ENCODE assay signal across 8 cellular contexts in the genomic region with DNA sequence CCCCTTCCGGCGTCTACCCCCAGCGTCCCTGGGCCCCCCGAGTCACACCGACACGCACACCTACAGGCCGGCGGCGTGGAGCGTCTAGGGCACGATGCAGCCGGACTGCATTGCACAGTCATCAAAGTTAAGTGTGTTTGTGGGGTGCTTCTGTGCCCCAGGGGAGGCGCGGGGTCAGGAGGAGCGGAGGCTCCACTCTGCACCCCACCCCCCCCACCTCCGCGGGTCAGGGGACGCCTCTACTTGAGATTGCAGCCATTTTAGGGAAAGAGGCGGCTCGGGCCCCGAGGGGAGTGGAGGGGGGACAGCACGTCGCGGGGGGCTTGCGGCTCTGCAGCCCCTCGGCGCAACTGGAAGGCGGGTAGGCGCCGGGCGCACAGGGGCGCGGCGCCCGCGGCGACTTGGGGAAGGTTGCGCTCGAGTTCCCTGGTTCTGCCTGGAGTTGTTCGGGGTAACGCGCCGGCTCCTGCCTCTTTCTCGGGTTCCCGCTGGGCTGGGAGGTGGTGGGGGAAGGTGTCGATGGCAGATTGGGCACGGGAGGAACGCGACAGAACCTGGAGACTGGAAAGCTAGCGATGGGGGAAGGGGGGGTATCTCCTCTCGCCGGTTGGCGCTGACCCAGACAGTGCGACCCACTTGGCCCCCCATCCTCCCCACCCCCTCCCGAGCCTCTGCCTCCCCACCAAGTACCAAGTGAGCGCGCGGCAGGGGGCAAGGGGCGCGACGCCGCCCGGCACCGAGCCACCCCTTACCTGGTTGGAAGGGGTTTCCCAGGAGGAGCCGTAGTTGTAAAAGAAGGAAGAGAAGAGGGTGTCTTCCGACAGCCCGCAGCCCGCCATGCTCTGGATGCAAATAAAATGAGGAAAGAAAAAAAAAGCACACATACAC.
A peak's percentile ranks its signal among the peaks of the same experiment; 100 is the strongest.
DNase-seq lines count a peak whose midpoint lies in the region; ATAC-seq, FAIRE-seq and TF ChIP-seq lines count a peak whose summit lies in the region.

No MANE protein-coding gene starts in this region.

- no peak overlapping the region for H3K27ac ChIP-seq in BLaER1 treated with 17β-estradiol and CSF1 and Interleukin-3, amounts not matched to agents 10 nM and 100 nM
- peak overlapping the region in 1 of 2 donors; percentile 5 for H3K27ac ChIP-seq in small intestine (ENCODE audit: low read depth in 1 of 2, low read length in 1 of 2)

- peak overlapping the region; percentile 65 to 79 (median 71) for H3K4me3 ChIP-seq in BLaER1 treated with 17β-estradiol and CSF1 and Interleukin-3, amounts not matched to agents 10 nM and 100 nM
- H3K4me3 ChIP-seq in adipocyte (ENCODE audit: low read length) (peak overlapping the region; percentile 83), iPS-18c (ENCODE audit: insufficient read depth, low read depth, low read length) (peak overlapping the region; percentile 78), small intestine (ENCODE audit: low read depth in 1 of 2, low read length in 2 of 2) (peak overlapping the region; percentile 25 to 55)

- peaks cover 58 to 87% (median 80%) of the 10 kb centered on the region in 11 experiments for H3K27me3 ChIP-seq in BLaER1 treated with 17β-estradiol and CSF1 and Interleukin-3, amounts not matched to agents 10 nM and 100 nM
- no peaks in the 10 kb centered on the region for H3K27me3 ChIP-seq in adipocyte (replicated peaks; ENCODE audit: control insufficient read depth, insufficient read depth, low read length)
- peaks cover 6 to 20% of the 10 kb centered on the region in 2 donors for H3K27me3 ChIP-seq in small intestine (ENCODE audit: control insufficient read depth in 2 of 2, insufficient read depth in 2 of 2, low read length in 2 of 2)

- H3K9ac ChIP-seq in BLaER1 treated with 17β-estradiol and CSF1 and Interleukin-3, amounts not matched to agents 10 nM and 100 nM = peak overlapping the region in 9 of 11 experiments; percentile 39 to 75 (median 60); a peak in 14 of 22 replicates
- peak overlapping the region; percentile 81 for H3K9ac ChIP-seq in adipocyte (ENCODE audit: low read length)

- H4K20me1 ChIP-seq in BLaER1 treated with 17β-estradiol and CSF1 and Interleukin-3, amounts not matched to agents 10 nM and 100 nM = peaks cover 0 to 32% (median 18%) of the 10 kb centered on the region in 11 experiments; a peak in 17 of 22 replicates

- DNase-seq in HuH-7.5 (ENCODE audit: low spot score) (peak; percentile 56), adipocyte (ENCODE audit: low read depth) (peak; percentile 39), small intestine (no peak), NCI-H128 (lab: John Stamatoyannopoulos, UW; ENCODE audit: unreplicated experiment) (no peak), HCEC 1CT (no peak)

- peak overlapping the region; percentile 94 to 100 (median 98) for H3K4me2 ChIP-seq in BLaER1 treated with 17β-estradiol and CSF1 and Interleukin-3, amounts not matched to agents 10 nM and 100 nM

- no peak for FAIRE-seq in small intestine (lab: Jason Lieb, UNC)

- no peak for TF ChIP-seq POLR2A in GM18505 (IDR thresholded peaks at IDR 0.05; ENCODE audit: borderline replicate concordance, extremely low read depth, insufficient read depth, insufficient read length)

- H3K36me3 ChIP-seq in BLaER1 treated with 17β-estradiol and CSF1 and Interleukin-3, amounts not matched to agents 10 nM and 100 nM = no peaks in the 10 kb centered on the region
- H3K36me3 ChIP-seq in adipocyte (ENCODE audit: control insufficient read depth, insufficient read depth, low read length, severe bottlenecking) (no peaks in the 10 kb centered on the region), small intestine (ENCODE audit: control insufficient read depth in 2 of 2, insufficient read depth in 2 of 2, low read length in 2 of 2) (no peaks in the 10 kb centered on the region)

- no peak for ATAC-seq in GM18505 (IDR thresholded peaks at IDR 0.05; ENCODE audit: unreplicated experiment)

- peaks cover 14 to 38% (median 29%) of the 10 kb centered on the region in 10 experiments for H3K4me1 ChIP-seq in BLaER1 treated with 17β-estradiol and CSF1 and Interleukin-3, amounts not matched to agents 10 nM and 100 nM
- H3K4me1 ChIP-seq in adipocyte (ENCODE audit: control insufficient read depth, insufficient read depth, low read length) = peaks cover 10% of the 10 kb centered on the region
- peaks cover 0 to 4% of the 10 kb centered on the region in 2 donors for H3K4me1 ChIP-seq in small intestine (ENCODE audit: control insufficient read depth in 2 of 2, insufficient read depth in 1 of 2, low read depth in 1 of 2, low read length in 1 of 2)

- no peaks in the 10 kb centered on the region for H3K9me3 ChIP-seq in BLaER1 treated with 17β-estradiol and CSF1 and Interleukin-3, amounts not matched to agents 10 nM and 100 nM (replicated peaks in 1 of 11)
- H3K9me3 ChIP-seq in adipocyte (ENCODE audit: control insufficient read depth, low read length) (no peaks in the 10 kb centered on the region), iPS-18c (ENCODE audit: control insufficient read depth, insufficient read depth, low read length) (no peaks in the 10 kb centered on the region), small intestine (ENCODE audit: control insufficient read depth, low read depth) (no peaks in the 10 kb centered on the region)

- 1 to 3% (median 2%) methylated on average over 41 to 68 of the region's 68 CpGs for WGBS in small intestine, 3 donors

Comparison
In these comparisons a context has a peak if more than half of its experiments do, and no peak if none do; other contexts are left out.
1. DNase-seq: peak in HuH-7.5 (single experiment) and adipocyte (single experiment); none in small intestine (single experiment), NCI-H128 (single experiment) and HCEC 1CT (single experiment).
2. Peak in every context shown above with its lines, with median percentiles within 50 percentile points of each other: H3K4me3 ChIP-seq.